8 cellular contexts compared by ENCODE assay signal in the genomic region with DNA sequence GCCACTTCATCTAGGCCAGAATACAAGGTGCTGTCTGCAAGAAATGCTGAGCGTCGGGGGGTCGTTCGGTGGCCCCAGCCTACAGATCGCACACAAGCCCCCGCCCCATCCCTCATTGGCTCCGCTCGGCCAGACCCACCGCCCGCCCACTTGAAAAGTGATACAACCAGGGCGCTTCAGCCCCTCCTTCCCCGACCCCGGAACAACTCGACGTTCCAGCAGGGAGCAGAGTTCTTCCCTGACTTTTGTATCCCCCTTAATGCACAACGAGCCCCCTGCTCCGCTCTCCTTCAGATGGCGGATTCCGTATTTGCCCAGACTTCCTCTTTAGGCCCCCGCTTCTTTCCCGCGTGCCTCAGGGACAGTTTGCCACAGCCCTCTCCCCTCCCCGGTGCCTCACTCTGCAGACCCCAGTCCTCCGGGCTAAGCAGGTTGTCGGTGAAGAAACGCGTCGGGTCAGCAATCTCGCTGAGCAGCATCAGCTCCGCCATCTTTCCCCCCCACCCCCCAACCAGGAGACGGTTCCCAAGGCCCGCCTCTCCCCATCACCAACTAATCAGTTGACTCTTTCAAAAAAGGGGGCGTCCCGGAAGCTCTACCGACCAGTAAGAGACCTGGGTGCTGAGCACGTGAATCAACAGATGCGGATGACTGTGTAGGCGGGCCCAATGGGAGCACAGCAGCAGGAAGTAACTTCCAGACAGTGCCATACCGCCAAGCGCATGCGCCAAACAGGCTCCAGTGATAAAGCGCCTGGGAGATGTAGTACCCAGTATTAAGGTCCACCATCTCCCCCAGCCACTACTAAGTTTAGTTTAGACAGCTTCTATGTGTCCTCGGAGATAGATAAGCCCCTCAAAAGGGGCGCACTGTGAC. TPM values are rescaled to one million over a fixed set of nuclear protein-coding genes. Genes with fewer than 3 reads are reported as not detected.
DNase-seq lines count a peak whose midpoint lies in the region; ATAC-seq lines count a peak whose summit lies in the region.

A gene (minus strand): TSS at position 530 of the 876 bp plus-strand sequence. CDS start 39 bp downstream, at position 491.

- ATAC-seq in GM19372 (IDR thresholded peaks at IDR 0.05; ENCODE audit: low read depth, unreplicated experiment) (peak; percentile 85), HG03558 (IDR thresholded peaks at IDR 0.05; ENCODE audit: extremely low read depth, unreplicated experiment) (peak; percentile 70), left lobe of liver (peak; percentile 87)

- H3K9me3 Mint-ChIP-seq in dendritic cell treated with granulocyte-macrophage colony-stimulating factor and Interleukin-4, amounts not matched to agents 40 ng/mL and 50 ng/mL, for 4 days, result no peaks in the 10 kb centered on the region

- DNase-seq in C1 segment of cervical spinal cord (lab: John Stamatoyannopoulos, UW) (peak; percentile 50 to 99 (median 95)), NCI-H748 treated with DMSO at 0.1 percent for 48 hours (lab: John Stamatoyannopoulos, UW) (peak; percentile 99), left lobe of liver (ENCODE audit: low spot score) (peak; percentile 99)
- DNase-seq in activated CD4-positive, alpha-beta T cell treated with anti-CD3 and anti-CD28 coated beads, Interleukin-2, amount 50 U/mL, for 24 hours (ENCODE audit: low read depth in 1 of 2, low spot score in 1 of 2), result peak; percentile 82 to 99
- peak; percentile 99 for DNase-seq in stimulated activated CD4-positive, alpha-beta T cell treated with anti-CD3 and anti-CD28 coated beads, Interleukin-2, amount 100 ng/mL, for 4 hours (ENCODE audit: low read depth)

- intact Hi-C loops in dendritic cell treated with granulocyte-macrophage colony-stimulating factor and Interleukin-4, amounts not matched to agents 40 ng/mL and 50 ng/mL, for 4 days (cut with micrococcal nuclease), result loop anchor here (1.0 to 5.0 kb wide), 2 partner anchors 25 to 49 kb away; a partner anchor contains a TSS

- peak within 1 kb of the TSS; percentile 98 for H3K4me3 Mint-ChIP-seq in dendritic cell treated with granulocyte-macrophage colony-stimulating factor and Interleukin-4, amounts not matched to agents 40 ng/mL and 50 ng/mL, for 4 days

- peaks cover 2% of the 10 kb centered on the region for H3K27me3 Mint-ChIP-seq in dendritic cell treated with granulocyte-macrophage colony-stimulating factor and Interleukin-4, amounts not matched to agents 40 ng/mL and 50 ng/mL, for 4 days

- peaks cover 52% of the 10 kb centered on the region for H3K36me3 Mint-ChIP-seq in dendritic cell treated with granulocyte-macrophage colony-stimulating factor and Interleukin-4, amounts not matched to agents 40 ng/mL and 50 ng/mL, for 4 days (ENCODE audit: low read depth)

- peaks cover 55% of the 10 kb centered on the region for H3K4me1 Mint-ChIP-seq in dendritic cell treated with granulocyte-macrophage colony-stimulating factor and Interleukin-4, amounts not matched to agents 40 ng/mL and 50 ng/mL, for 4 days (ENCODE audit: low read depth)

- peak within 1 kb of the TSS; percentile 98 for H3K27ac Mint-ChIP-seq in dendritic cell treated with granulocyte-macrophage colony-stimulating factor and Interleukin-4, amounts not matched to agents 40 ng/mL and 50 ng/mL, for 4 days

RNA-seq across cellular contexts. Expression of the gene that starts here (rescaled TPM):
- 31.7 TPM for total RNA-seq in left lobe of liver

Comparison
In these comparisons a context has a peak if more than half of its experiments do, and no peak if none do; other contexts are left out.
1. Peak in every context shown above with its lines: DNase-seq and ATAC-seq.